Comparison of ENCODE assay signal across 35 cellular contexts in the genomic region with DNA sequence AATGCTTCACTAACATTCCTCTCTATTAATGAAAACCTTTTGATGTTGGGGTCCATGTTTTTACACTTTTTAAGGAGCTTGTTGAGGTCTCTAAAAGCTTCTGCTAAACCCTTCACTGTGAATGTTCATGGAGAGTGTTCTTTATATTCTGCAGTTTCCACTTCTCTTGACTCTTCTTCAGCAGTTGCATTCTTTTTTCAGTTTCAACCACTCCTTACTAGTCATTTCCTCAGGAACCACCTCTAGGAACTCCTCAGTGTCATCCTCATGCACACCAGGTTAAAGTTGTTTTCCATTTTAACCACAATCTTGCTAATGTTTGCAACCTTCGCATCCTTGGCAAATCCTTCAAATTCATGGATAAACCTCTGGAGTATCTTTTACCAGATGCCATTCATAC.
"Had no signal": no experiment of that assay in that cellular context is flagged by ENCODE, and none has a peak within 500 bp of the region (broad histone marks: within the 10 kb centered on the region; RNA-seq: fewer than 3 reads in every experiment).

No MANE protein-coding gene starts in this region.

- H3K27ac Mint-ChIP-seq: activated CD4-positive, alpha-beta T cell treated with anti-CD3 and anti-CD28 coated beads for 36 hours; activated CD4-positive, alpha-beta T cell treated with anti-CD3 and anti-CD28 coated beads, Interleukin-2, amount 10 ng/mL, durations not matched to agents 7 days and 5 days; activated naive CD4-positive, alpha-beta T cell treated with anti-CD3 and anti-CD28 coated beads for 36 hours; activated naive CD4-positive, alpha-beta T cell treated with anti-CD3 and anti-CD28 coated beads, Interleukin-2, amount 50 U/mL, for 72 hours; activated T-helper 1 cell treated with anti-CD3 and anti-CD28 coated beads, Interleukin-12 subunit alpha, Interleukin-12 subunit beta, Interleukin-2, Interleukin-4 antibody, amounts not matched to agents 30 ng/mL and 10 ng/mL and 1 ng/mL, durations not matched to agents 14 hours and 24 hours and 36 hours; T-helper 1 cell treated with Interleukin-12 subunit alpha and Interleukin-12 subunit beta and Interleukin-4 antibody, amounts not matched to agents 30 μg/mL and 1 μg/mL, for 36 hours; T-helper 2 cell treated with Interferon-gamma antibody and Interleukin-4, amounts not matched to agents 5 μg/mL and 100 μg/mL, for 36 hours; WTC11 had no signal

- H3K9me3 Mint-ChIP-seq: T-helper 1 cell treated with Interleukin-12 subunit alpha and Interleukin-12 subunit beta and Interleukin-4 antibody, amounts not matched to agents 30 μg/mL and 1 μg/mL, for 36 hours; T-helper 2 cell treated with Interferon-gamma antibody and Interleukin-4, amounts not matched to agents 5 μg/mL and 100 μg/mL, for 36 hours had no signal

- H3K4me2 ChIP-seq: SK-N-SH had no signal

- H3K27me3 Mint-ChIP-seq: activated CD4-positive, alpha-beta T cell treated with anti-CD3 and anti-CD28 coated beads for 36 hours; activated CD4-positive, alpha-beta T cell treated with anti-CD3 and anti-CD28 coated beads, Interleukin-2, amount 10 ng/mL, durations not matched to agents 7 days and 5 days had no signal

- H3K36me3 ChIP-seq: adrenal gland, breast epithelium, SJCRH30 had no signal

- H3K9me3 ChIP-seq: adrenal gland, body of pancreas, breast epithelium, SJCRH30, SK-N-SH had no signal

- H3K36me3 Mint-ChIP-seq: activated naive CD4-positive, alpha-beta T cell treated with anti-CD3 and anti-CD28 coated beads, Interleukin-2, amount 50 U/mL, for 72 hours; WTC11 had no signal

- ATAC-seq: activated CD4-positive, alpha-beta T cell treated with anti-CD3 and anti-CD28 coated beads for 36 hours; activated CD4-positive, CD25-positive, alpha-beta regulatory T cell treated with anti-CD3 and anti-CD28 coated beads, Interleukin-2, amount 50 U/mL, for 24 hours; activated naive CD4-positive, alpha-beta T cell treated with anti-CD3 and anti-CD28 coated beads, Interleukin-2, amount 50 U/mL, for 72 hours; activated T-cell treated with anti-CD3 and anti-CD28 coated beads, Interleukin-2, amount 50 U/mL, for 4 hours; body of pancreas; Panc1; WTC11 had no signal

- H3K4me3 Mint-ChIP-seq: activated CD4-positive, alpha-beta T cell treated with anti-CD3 and anti-CD28 coated beads for 36 hours; activated CD4-positive, alpha-beta T cell treated with anti-CD3 and anti-CD28 coated beads, Interleukin-2, amount 10 ng/mL, durations not matched to agents 7 days and 5 days; activated naive CD4-positive, alpha-beta T cell treated with anti-CD3 and anti-CD28 coated beads for 36 hours; activated T-cell treated with anti-CD3 and anti-CD28 coated beads, Interleukin-2, amount 50 U/mL, for 4 hours; activated T-helper 1 cell treated with anti-CD3 and anti-CD28 coated beads, Interleukin-12 subunit alpha, Interleukin-12 subunit beta, Interleukin-2, Interleukin-4 antibody, amounts not matched to agents 30 ng/mL and 10 ng/mL and 1 ng/mL, durations not matched to agents 14 hours and 24 hours and 36 hours; T-helper 1 cell treated with Interleukin-12 subunit alpha and Interleukin-12 subunit beta and Interleukin-4 antibody, amounts not matched to agents 30 μg/mL and 1 μg/mL, for 36 hours; T-helper 2 cell treated with Interferon-gamma antibody and Interleukin-4, amounts not matched to agents 5 μg/mL and 100 μg/mL, for 36 hours; WTC11 had no signal

- H3K4me3 ChIP-seq: adrenal gland, body of pancreas, breast epithelium, SJCRH30 had no signal

- H3K4me1 ChIP-seq: adrenal gland, body of pancreas, breast epithelium, SJCRH30 had no signal

- H3K27me3 ChIP-seq: adrenal gland, body of pancreas, breast epithelium, SJCRH30 had no signal

- H3K4me1 Mint-ChIP-seq: activated CD4-positive, alpha-beta T cell treated with anti-CD3 and anti-CD28 coated beads for 36 hours; activated CD4-positive, alpha-beta T cell treated with anti-CD3 and anti-CD28 coated beads, Interleukin-2, amount 10 ng/mL, durations not matched to agents 7 days and 5 days; WTC11 had no signal

- H3K27ac ChIP-seq: adrenal gland, body of pancreas, breast epithelium, SJCRH30 had no signal

- H3K9ac ChIP-seq: SK-N-SH had no signal

- DNase-seq: activated CD4-positive, alpha-beta T cell treated with anti-CD3 and anti-CD28 coated beads for 36 hours; activated CD4-positive, alpha-beta T cell treated with anti-CD3 and anti-CD28 coated beads, Interleukin-2, amount 10 ng/mL, durations not matched to agents 7 days and 5 days; activated CD4-positive, alpha-beta T cell treated with anti-CD3 and anti-CD28 coated beads, Interleukin-2, amount 50 U/mL, for 48 hours; activated CD8-positive, alpha-beta memory T cell treated with anti-CD3 and anti-CD28 coated beads, Interleukin-2, amount 50 U/mL, for 4 hours; activated gamma-delta T cell treated with Interleukin-2 at 50 U/mL for 16 hours; activated naive CD4-positive, alpha-beta T cell treated with anti-CD3 and anti-CD28 coated beads for 36 hours; activated T-cell treated with anti-CD3 and anti-CD28 coated beads for 4 hours; activated T-cell treated with anti-CD3 and anti-CD28 coated beads, Interleukin-2, amount 50 U/mL, for 4 hours; adrenal gland; body of pancreas; cerebellar nuclear complex; cortex of kidney; NCI-H1092 treated with DMSO at 0.1 percent for 48 hours; NCI-H1417; NCI-H146; NCI-H187; NCI-H2029 treated with DMSO at 0.1 percent for 48 hours; NCI-H2107; NCI-H2171 treated with DMSO at 0.1 percent for 48 hours; NCI-H2227 treated with DMSO at 0.1 percent for 48 hours; NCI-H446; NCI-H510A treated with DMSO at 0.1 percent for 48 hours; NCI-H526 treated with DMSO at 0.1 percent for 48 hours; NCI-H774; SHP77; SJCRH30; SK-N-SH had no signal
